In genomic region chr19:54493056-54493455, GRCh38 we compare ENCODE assay signal across 12 cellular contexts. TPM values are rescaled to one million over a fixed set of nuclear protein-coding genes. Genes with fewer than 3 reads are reported as not detected.
"Had no signal": no experiment of that assay in that cellular context is flagged by ENCODE, and none has a peak within 500 bp of the region (broad histone marks: within the 10 kb centered on the region; RNA-seq: fewer than 3 reads in every experiment).

No MANE protein-coding gene starts in this region.

RNA-seq across cellular contexts. Expression of gene LAIR2, which starts 9.6 kb away (rescaled TPM):
- total RNA-seq: activated B cell treated with CpG ODN at 0.5 μM for 24 hours, astrocyte, body of pancreas, breast epithelium, cardiac septum, cerebellum had no signal

RNA-seq across cellular contexts. Expression of gene CDC42EP5, which starts 20.0 kb away (rescaled TPM):
- total RNA-seq: activated B cell treated with CpG ODN at 0.5 μM for 24 hours; activated CD4-positive, alpha-beta memory T cell treated with anti-CD3 and anti-CD28 coated beads, Interleukin-2, amount 10 ng/mL, durations not matched to agents 7 days and 5 days; activated CD8-positive, alpha-beta T cell treated with anti-CD3 and anti-CD28 coated beads, Interleukin-2, amount 10 ng/mL, durations not matched to agents 7 days and 5 days; activated naive CD4-positive, alpha-beta T cell treated with anti-CD3 and anti-CD28 coated beads for 36 hours; activated naive CD4-positive, alpha-beta T cell treated with anti-CD3 and anti-CD28 coated beads, Interleukin-2, amount 50 U/mL, for 72 hours; activated T-helper 1 cell treated with anti-CD3 and anti-CD28 coated beads, Interleukin-12 subunit alpha, Interleukin-12 subunit beta, Interleukin-2, Interleukin-4 antibody, amounts not matched to agents 30 ng/mL and 10 ng/mL and 1 ng/mL, durations not matched to agents 14 hours and 24 hours and 36 hours; activated T-helper 17 cell treated with anti-CD3 and anti-CD28 coated beads, Interleukin-2, amount 50 U/mL, for 72 hours had no signal
